8 cellular contexts compared by ENCODE assay signal in the genomic region with DNA sequence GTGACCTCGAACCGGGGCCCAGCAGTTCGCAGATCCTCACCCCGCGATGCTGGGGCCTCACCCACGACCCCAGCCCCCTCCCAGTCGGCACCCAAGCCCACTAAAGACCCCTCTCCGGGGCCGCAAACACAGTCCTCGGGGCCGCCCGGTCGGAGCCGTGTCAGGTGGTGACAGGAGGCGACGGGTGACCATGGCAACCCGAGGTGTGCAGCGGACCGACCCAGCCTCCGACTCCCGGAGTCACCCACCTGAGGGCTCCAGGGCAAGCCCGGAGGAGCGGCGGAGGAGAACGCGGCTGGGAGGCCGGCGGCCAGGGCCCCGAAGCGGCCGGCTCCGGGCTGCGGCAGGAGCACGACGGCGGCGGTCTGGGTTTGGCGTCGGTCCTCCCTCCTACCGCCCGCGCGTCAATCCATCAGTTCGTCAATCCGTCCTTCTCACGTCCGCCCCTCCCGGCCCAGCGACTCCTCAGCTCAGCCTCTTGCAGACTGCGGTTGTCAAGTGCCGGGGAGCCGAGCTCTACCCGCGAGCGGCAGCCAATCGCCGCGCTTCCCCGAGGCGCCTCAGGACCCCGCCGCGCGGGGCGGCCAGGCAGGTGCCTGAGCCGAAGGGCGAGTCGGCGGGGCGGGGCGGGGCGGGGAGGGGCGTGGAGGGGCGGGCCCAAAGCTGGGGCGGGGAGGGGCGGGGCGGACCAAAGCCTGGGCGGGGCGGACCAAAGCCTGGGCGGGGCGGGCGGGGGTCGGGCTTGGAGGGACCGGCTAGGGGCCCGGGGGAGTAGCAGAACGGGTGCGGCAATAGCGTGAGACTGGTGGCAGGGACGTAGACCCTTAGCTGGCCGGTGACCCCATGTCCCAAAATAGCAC. TPM values are rescaled to one million over a fixed set of nuclear protein-coding genes. Genes with fewer than 3 reads are reported as not detected.
DNase-seq lines count a peak whose midpoint lies in the region; ATAC-seq and TF ChIP-seq lines count a peak whose summit lies in the region.

A gene (minus strand): TSS at position 489 of the 860 bp plus-strand sequence. CDS start 18,590 bp downstream, outside the sequence.

- peak; percentile 94 for ATAC-seq in HG02884 (IDR thresholded peaks at IDR 0.05; ENCODE audit: unreplicated experiment)
- ATAC-seq in upper lobe of right lung: peak; percentile 99

- H3K4me1 ChIP-seq in left ventricle myocardium inferior (peaks cover 30% of the 10 kb centered on the region), upper lobe of right lung (peaks cover 9% of the 10 kb centered on the region)

- no peaks in the 10 kb centered on the region for H3K9me3 Mint-ChIP-seq in progenitor cell of endocrine pancreas (ENCODE audit: low read depth)

- TF ChIP-seq CTCF in left ventricle myocardium inferior (IDR thresholded peaks at IDR 0.05; ENCODE audit: borderline replicate concordance) (peak; percentile 8), progenitor cell of endocrine pancreas (IDR thresholded peaks at IDR 0.05; ENCODE audit: unreplicated experiment) (no peak), upper lobe of right lung (IDR thresholded peaks at IDR 0.05) (no peak)

- peak within 1 kb of the TSS; percentile 85 for H3K4me3 Mint-ChIP-seq in progenitor cell of endocrine pancreas (ENCODE audit: low read depth)

- H3K9me3 ChIP-seq in left ventricle myocardium inferior (replicated peaks) (no peaks in the 10 kb centered on the region), upper lobe of right lung (no peaks in the 10 kb centered on the region)

- peak within 1 kb of the TSS; percentile 92 for H3K27ac Mint-ChIP-seq in progenitor cell of endocrine pancreas

- H3K36me3 Mint-ChIP-seq in progenitor cell of endocrine pancreas (ENCODE audit: insufficient read depth): no peaks in the 10 kb centered on the region

- no peaks in the 10 kb centered on the region for H3K27me3 Mint-ChIP-seq in progenitor cell of endocrine pancreas

- intact Hi-C loops in T-helper 1 cell treated with Interleukin-12 subunit alpha and Interleukin-12 subunit beta and Interleukin-4 antibody, amounts not matched to agents 30 ng/mL and 1 ng/mL, for 36 hours (cut with micrococcal nuclease): loop anchor here (1.0 to 10.0 kb wide), 15 partner anchors 33 to 1163 kb away; a partner anchor contains a TSS
- intact Hi-C loops in left ventricle myocardium inferior (cut with micrococcal nuclease): no loop called here
- intact Hi-C loops in upper lobe of right lung (cut with DNase I): no loop called here

- TF ChIP-seq POLR2A in GM15510 (IDR thresholded peaks at IDR 0.05; ENCODE audit: borderline replicate concordance, extremely low read depth, insufficient read length): peak; percentile 98

- peak within 1 kb of the TSS; percentile 93 for H3K27ac ChIP-seq in left ventricle myocardium inferior (replicated peaks)
- H3K27ac ChIP-seq in upper lobe of right lung: peak within 1 kb of the TSS; percentile 86

- no peaks in the 10 kb centered on the region for H3K36me3 ChIP-seq in left ventricle myocardium inferior
- no peaks in the 10 kb centered on the region for H3K36me3 ChIP-seq in upper lobe of right lung

- peaks cover 6% of the 10 kb centered on the region for H3K4me1 Mint-ChIP-seq in progenitor cell of endocrine pancreas (ENCODE audit: low read depth)

- H3K27me3 ChIP-seq in left ventricle myocardium inferior (ENCODE audit: low read depth) (no peaks in the 10 kb centered on the region), upper lobe of right lung (no peaks in the 10 kb centered on the region)

- H3K4me3 ChIP-seq in left ventricle myocardium inferior (peak within 1 kb of the TSS; percentile 100), upper lobe of right lung (peak within 1 kb of the TSS; percentile 99)

- DNase-seq in NCI-H146 treated with DMSO at 0.1 percent for 48 hours (lab: John Stamatoyannopoulos, UW; ENCODE audit: unreplicated experiment) (peak; percentile 86), amygdala (lab: John Stamatoyannopoulos, UW) (peak; percentile 20 to 97 (median 92)), left ventricle myocardium inferior (peak; percentile 95), progenitor cell of endocrine pancreas (ENCODE audit: low spot score, unreplicated experiment) (peak; percentile 85), upper lobe of right lung (peak; percentile 99)

RNA-seq across cellular contexts. Expression of the gene that starts here (rescaled TPM):
- 10.3 and 11.4 TPM in 2 replicates for total RNA-seq in T-helper 1 cell treated with Interleukin-12 subunit alpha and Interleukin-12 subunit beta and Interleukin-4 antibody, amounts not matched to agents 30 ng/mL and 1 ng/mL, for 36 hours
- total RNA-seq in left ventricle myocardium inferior (20.0 TPM), progenitor cell of endocrine pancreas (12.1 and 12.2 TPM in 2 replicates), upper lobe of right lung (14.7 TPM)

Comparison
In these comparisons a context has a peak if more than half of its experiments do, and no peak if none do; other contexts are left out.
1. Peak in every context shown above with its lines: DNase-seq, ATAC-seq, H3K4me3 ChIP-seq and H3K27ac ChIP-seq.